Comparison of ENCODE assay signal across 1 cellular context in the genomic region with DNA sequence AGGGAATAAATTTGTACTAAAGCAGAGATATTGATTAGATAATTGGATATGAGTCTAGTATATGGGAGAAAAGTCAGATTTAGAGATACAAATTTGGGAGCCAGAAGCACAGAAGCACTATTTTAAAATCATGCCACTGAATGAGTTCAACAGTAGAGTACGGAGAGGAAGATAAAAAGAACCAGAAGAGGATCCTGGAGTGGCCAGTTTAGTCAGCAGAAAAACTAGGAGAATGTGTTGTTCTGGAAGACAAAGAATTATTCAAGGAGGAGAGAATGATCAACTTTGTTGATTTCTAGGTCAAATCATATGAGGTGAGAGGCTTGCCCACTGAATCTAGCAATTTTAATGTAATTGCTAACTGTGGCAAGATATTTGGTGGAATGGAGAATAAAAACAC.
TF ChIP-seq lines count a peak whose summit lies in the region.

No MANE protein-coding gene starts in this region.

TF ChIP-seq in GM23338, 12 proteins besides CTCF, POLR2A, EP300 and RAD21 (continued from another document):
- TF ChIP-seq, protein P1, sequence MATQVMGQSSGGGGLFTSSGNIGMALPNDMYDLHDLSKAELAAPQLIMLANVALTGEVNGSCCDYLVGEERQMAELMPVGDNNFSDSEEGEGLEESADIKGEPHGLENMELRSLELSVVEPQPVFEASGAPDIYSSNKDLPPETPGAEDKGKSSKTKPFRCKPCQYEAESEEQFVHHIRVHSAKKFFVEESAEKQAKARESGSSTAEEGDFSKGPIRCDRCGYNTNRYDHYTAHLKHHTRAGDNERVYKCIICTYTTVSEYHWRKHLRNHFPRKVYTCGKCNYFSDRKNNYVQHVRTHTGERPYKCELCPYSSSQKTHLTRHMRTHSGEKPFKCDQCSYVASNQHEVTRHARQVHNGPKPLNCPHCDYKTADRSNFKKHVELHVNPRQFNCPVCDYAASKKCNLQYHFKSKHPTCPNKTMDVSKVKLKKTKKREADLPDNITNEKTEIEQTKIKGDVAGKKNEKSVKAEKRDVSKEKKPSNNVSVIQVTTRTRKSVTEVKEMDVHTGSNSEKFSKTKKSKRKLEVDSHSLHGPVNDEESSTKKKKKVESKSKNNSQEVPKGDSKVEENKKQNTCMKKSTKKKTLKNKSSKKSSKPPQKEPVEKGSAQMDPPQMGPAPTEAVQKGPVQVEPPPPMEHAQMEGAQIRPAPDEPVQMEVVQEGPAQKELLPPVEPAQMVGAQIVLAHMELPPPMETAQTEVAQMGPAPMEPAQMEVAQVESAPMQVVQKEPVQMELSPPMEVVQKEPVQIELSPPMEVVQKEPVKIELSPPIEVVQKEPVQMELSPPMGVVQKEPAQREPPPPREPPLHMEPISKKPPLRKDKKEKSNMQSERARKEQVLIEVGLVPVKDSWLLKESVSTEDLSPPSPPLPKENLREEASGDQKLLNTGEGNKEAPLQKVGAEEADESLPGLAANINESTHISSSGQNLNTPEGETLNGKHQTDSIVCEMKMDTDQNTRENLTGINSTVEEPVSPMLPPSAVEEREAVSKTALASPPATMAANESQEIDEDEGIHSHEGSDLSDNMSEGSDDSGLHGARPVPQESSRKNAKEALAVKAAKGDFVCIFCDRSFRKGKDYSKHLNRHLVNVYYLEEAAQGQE (IDR thresholded peaks at IDR 0.05; ENCODE audit: unreplicated experiment), result no peak
- TF ChIP-seq JUNB (IDR thresholded peaks at IDR 0.05; ENCODE audit: unreplicated experiment), result no peak
- TF ChIP-seq CREB1 (CRISPR knock-in tag; IDR thresholded peaks at IDR 0.05; ENCODE audit: low read depth), result no peak
- TF ChIP-seq ZNF331 (CRISPR knock-in tag; IDR thresholded peaks at IDR 0.05; ENCODE audit: low read depth), result no peak
- no peak for TF ChIP-seq POLR2AphosphoS5 (IDR thresholded peaks at IDR 0.05; ENCODE audit: low read depth)
- no peak for TF ChIP-seq EZH2 (IDR thresholded peaks at IDR 0.05; ENCODE audit: low read depth, unreplicated experiment)
- no peak for TF ChIP-seq NANOG (IDR thresholded peaks at IDR 0.05; ENCODE audit: borderline replicate concordance)
- no peak for TF ChIP-seq STAT1 (IDR thresholded peaks at IDR 0.05; ENCODE audit: unreplicated experiment)
- no peak for TF ChIP-seq ZNF114 (CRISPR knock-in tag; IDR thresholded peaks at IDR 0.05)
- no peak for TF ChIP-seq EZH2phosphoT487 (IDR thresholded peaks at IDR 0.05; ENCODE audit: unreplicated experiment)
